Comparison of ENCODE assay signal across 8 cellular contexts in genomic region chr1:27605796-27606707, GRCh38. TPM values are rescaled to one million over a fixed set of nuclear protein-coding genes. Genes with fewer than 3 reads are reported as not detected.
A peak's percentile ranks its signal among the peaks of the same experiment; 100 is the strongest.
DNase-seq lines count a peak whose midpoint lies in the region; ATAC-seq and TF ChIP-seq lines count a peak whose summit lies in the region.

No MANE protein-coding gene starts in this region.

- no peak overlapping the region for H3K27ac ChIP-seq in cardiac muscle cell
- H3K27ac ChIP-seq in WERI-Rb-1: no peak overlapping the region
- no peak overlapping the region for H3K27ac ChIP-seq in lung (ENCODE audit: low read depth in 1 of 2, low read length in 1 of 2)

- no peak for ATAC-seq in Right ventricle myocardium superior (ENCODE audit: poor library complexity)
- no peak for ATAC-seq in lung (ENCODE audit: insufficient read depth, low FRiP score)
- ATAC-seq in stimulated activated naive CD8-positive, alpha-beta T cell treated with anti-CD3 and anti-CD28 coated beads, Interleukin-15, Interleukin-2, amounts not matched to agents 100 U/mL and 50 U/mL, for 24 hours: no peak

- H3K36me3 ChIP-seq in cardiac muscle cell (no peaks in the 10 kb centered on the region), WERI-Rb-1 (peaks cover 3% of the 10 kb centered on the region; the same call in 1 of the 2 replicates), lung (ENCODE audit: control insufficient read depth in 2 of 2, insufficient read depth in 2 of 2, low read length in 2 of 2) (no peaks in the 10 kb centered on the region)

- intact Hi-C loops in Right ventricle myocardium superior (cut with DNase I): loop anchor here (5.0 kb wide), 2 partner anchors 204 to 309 kb away; no protein-coding TSS in a partner anchor

- H3K9me3 ChIP-seq in cardiac muscle cell (ENCODE audit: low read depth) (no peaks in the 10 kb centered on the region), WERI-Rb-1 (ENCODE audit: severe bottlenecking) (no peaks in the 10 kb centered on the region), lung (ENCODE audit: control insufficient read depth in 2 of 2, insufficient read depth in 1 of 2, low read length in 1 of 2) (no peaks in the 10 kb centered on the region)

- H3K4me1 ChIP-seq in cardiac muscle cell (ENCODE audit: low read depth) (peaks cover 17% of the 10 kb centered on the region), lung (ENCODE audit: control insufficient read depth in 2 of 2, insufficient read depth in 2 of 2, low read length in 2 of 2) (peaks cover 0 to 3% of the 10 kb centered on the region in 2 donors)

- DNase-seq in cardiac muscle cell (ENCODE audit: low read depth in 1 of 2, low spot score in 1 of 2): peak; percentile 73
- DNase-seq in Right ventricle myocardium superior: no peak
- DNase-seq in NCI-H2107 treated with DMSO at 0.1 percent for 48 hours (lab: John Stamatoyannopoulos, UW; ENCODE audit: unreplicated experiment): peak; percentile 54
- DNase-seq in WERI-Rb-1: peak; percentile 55
- DNase-seq in central memory CD4-positive, alpha-beta T cell: peak; percentile 56
- peak; percentile 50 for DNase-seq in lung (ENCODE audit: low spot score)
- DNase-seq in stimulated activated naive CD8-positive, alpha-beta T cell treated with anti-CD3 and anti-CD28 coated beads, Interleukin-15, Interleukin-2, amounts not matched to agents 100 U/mL and 50 U/mL, for 24 hours: peak; percentile 66
- no peak for DNase-seq in GM19238 (ENCODE audit: insufficient read length, low spot score)

- H3K27me3 ChIP-seq in cardiac muscle cell (no peaks in the 10 kb centered on the region), WERI-Rb-1 (ENCODE audit: insufficient read depth, low read depth, severe bottlenecking) (no peaks in the 10 kb centered on the region), lung (ENCODE audit: control insufficient read depth, insufficient read depth) (no peaks in the 10 kb centered on the region)

- H3K4me3 ChIP-seq in cardiac muscle cell (no peak overlapping the region), WERI-Rb-1 (ENCODE audit: low read depth, low read length) (no peak overlapping the region), lung (no peak overlapping the region)

- TF ChIP-seq CTCF in cardiac muscle cell (IDR thresholded peaks at IDR 0.05; ENCODE audit: low read depth, low read length) (peak; percentile 86), WERI-Rb-1 (IDR thresholded peaks at IDR 0.05; ENCODE audit: low read depth, low read length) (peak; percentile 80), lung (IDR thresholded peaks at IDR 0.05; ENCODE audit: control extremely low read depth, extremely low read depth) (peak; percentile 93)

- 7 to 11% methylated on average over 11 of the region's 11 CpGs for WGBS in lung, 2 donors

RNA-seq across cellular contexts. Expression of gene AHDC1, which starts 2.1 kb away (rescaled TPM):
- total RNA-seq in cardiac muscle cell (31.0 and 58.1 TPM in 2 replicates), Right ventricle myocardium superior (47.4 TPM), lung (10 to 100 TPM; 31.8 to 37.9 TPM)
- polyA plus RNA-seq in cardiac muscle cell (16.3 and 21.1 TPM in 2 replicates), lung (10 to 100 TPM; 10.3 to 11.8 TPM)

RNA-seq across cellular contexts. Expression of gene FGR, which starts 28.9 kb away (rescaled TPM):
- total RNA-seq in cardiac muscle cell (not detected in 2 replicates), Right ventricle myocardium superior (3.7 TPM), lung (100 to 1,000 TPM in 1 of 2 donors, 10 to 100 TPM in 1; 26.6 to 108 TPM)
- polyA plus RNA-seq in cardiac muscle cell (0.14 and 0.18 TPM in 2 replicates), lung (100 to 1,000 TPM; 113 to 403 TPM)

Comparison
In these comparisons a context has a peak if more than half of its experiments do, and no peak if none do; other contexts are left out.
1. DNase-seq: peak in cardiac muscle cell (2 of 2), NCI-H2107 treated with DMSO at 0.1 percent for 48 hours (single experiment), WERI-Rb-1 (single experiment), central memory CD4-positive, alpha-beta T cell (single experiment), lung (single experiment) and stimulated activated naive CD8-positive, alpha-beta T cell treated with anti-CD3 and anti-CD28 coated beads, Interleukin-15, Interleukin-2, amounts not matched to agents 100 U/mL and 50 U/mL, for 24 hours (single experiment); none in Right ventricle myocardium superior (single experiment) and GM19238 (single experiment).
2. Peak in every context shown above with its lines, with median percentiles within 50 percentile points of each other: CTCF ChIP-seq.